ENCODE assay signal across 7 cellular contexts in the genomic region with DNA sequence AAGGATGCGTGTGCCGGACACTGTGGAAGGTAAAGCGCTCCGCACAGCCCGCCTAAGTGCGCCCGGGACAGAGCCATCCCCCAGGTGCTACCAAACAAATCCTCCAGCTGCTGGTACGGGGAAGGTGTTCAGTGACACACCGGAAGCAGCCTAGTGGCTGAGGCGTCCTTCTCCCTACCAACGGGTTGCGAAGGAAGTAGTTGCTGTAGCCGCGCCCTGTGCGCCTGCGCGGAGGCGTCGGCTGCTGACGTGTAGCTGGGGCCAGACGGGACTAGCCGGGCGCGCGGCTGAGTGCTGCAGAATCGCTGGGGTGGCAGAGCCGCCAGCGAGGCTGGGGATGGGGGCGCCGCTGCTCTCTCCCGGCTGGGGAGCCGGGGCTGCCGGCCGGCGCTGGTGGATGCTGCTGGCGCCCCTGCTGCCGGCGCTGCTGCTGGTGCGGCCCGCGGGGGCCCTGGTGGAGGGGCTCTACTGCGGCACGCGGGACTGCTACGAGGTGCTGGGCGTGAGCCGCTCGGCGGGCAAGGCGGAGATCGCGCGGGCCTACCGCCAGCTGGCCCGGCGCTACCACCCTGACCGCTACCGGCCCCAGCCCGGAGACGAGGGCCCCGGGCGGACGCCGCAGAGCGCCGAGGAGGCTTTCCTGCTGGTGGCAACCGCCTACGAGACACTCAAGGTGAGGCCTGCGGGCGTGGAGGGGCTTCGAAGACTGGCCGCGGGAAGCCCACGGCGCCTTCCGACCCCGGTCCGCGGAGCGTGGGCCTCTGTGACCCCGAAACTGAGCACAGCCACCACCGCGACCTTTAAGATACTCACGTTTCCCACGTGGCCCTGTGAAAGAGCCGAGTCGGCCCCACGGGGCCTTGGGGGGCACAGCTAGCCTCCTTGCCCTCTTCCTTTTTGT.
DNase-seq lines count a peak whose midpoint lies in the region; ATAC-seq lines count a peak whose summit lies in the region.

Gene DNAJC25, plus strand, starts transcription at position 264 of the 901 bp plus-strand sequence. Its CDS starts 74 bp downstream, at position 338.

- ATAC-seq in GM18511 (IDR thresholded peaks at IDR 0.05; ENCODE audit: unreplicated experiment) (peak; percentile 98), HG03025 (IDR thresholded peaks at IDR 0.05; ENCODE audit: low FRiP score, unreplicated experiment) (peak; percentile 98)

- DNase-seq in NCI-H2029 treated with DMSO at 0.1 percent for 48 hours (lab: John Stamatoyannopoulos, UW) (peak; percentile 92), T1000 (lab: John Stamatoyannopoulos, UW) (peak; percentile 92), astrocyte of the hippocampus (ENCODE audit: low read depth, low spot score) (peak; percentile 99), hippocampal formation (lab: John Stamatoyannopoulos, UW) (peak; percentile 95 to 96), retina (peak; percentile 96)

Comparison
In these comparisons a context has a peak if more than half of its experiments do, and no peak if none do; other contexts are left out.
1. Peak in every context shown above with its lines: DNase-seq and ATAC-seq.